In genomic region chr6:118860880-118861279, GRCh38 we compare ENCODE assay signal across 1 cellular context.
TF ChIP-seq lines count a peak whose summit lies in the region.

No MANE protein-coding gene starts in this region.

TF ChIP-seq in WTC11, 78 proteins besides CTCF, POLR2A, EP300 and RAD21 (continued from another document):
- TF ChIP-seq PRDM15 (CRISPR knock-in tag; IDR thresholded peaks at IDR 0.05) (no peak), ZNF423 (CRISPR knock-in tag; IDR thresholded peaks at IDR 0.05) (no peak), E2F5 (CRISPR knock-in tag; IDR thresholded peaks at IDR 0.05) (no peak), NR2C2 (CRISPR knock-in tag; IDR thresholded peaks at IDR 0.05) (no peak), ATF1 (CRISPR knock-in tag; IDR thresholded peaks at IDR 0.05) (no peak), ERG (CRISPR knock-in tag; IDR thresholded peaks at IDR 0.05) (no peak), ESRRA (CRISPR knock-in tag; IDR thresholded peaks at IDR 0.05; ENCODE audit: borderline replicate concordance) (no peak), GRHL2 (CRISPR knock-in tag; IDR thresholded peaks at IDR 0.05; ENCODE audit: insufficient replicate concordance, severe bottlenecking) (no peak), ATF6 (CRISPR knock-in tag; IDR thresholded peaks at IDR 0.05) (no peak), MXD4 (CRISPR knock-in tag; IDR thresholded peaks at IDR 0.05; ENCODE audit: borderline replicate concordance) (no peak)
